8 cellular contexts compared by ENCODE assay signal in genomic region chr19:10812902-10813404, GRCh38. TPM values are rescaled to one million over a fixed set of nuclear protein-coding genes. Genes with fewer than 3 reads are reported as not detected.
DNase-seq lines count a peak whose midpoint lies in the region; ATAC-seq and TF ChIP-seq lines count a peak whose summit lies in the region.

No MANE protein-coding gene starts in this region.

- POLR2A ChIA-PET in AG04449 (lab: Yijun Ruan, JAX) (interaction anchor here (0.6 kb wide), 1 partner anchor 96 kb away, joined by 4 read pairs; no protein-coding TSS in a partner anchor), OCI-LY7 (lab: Charles Lee) (no interaction called here)

- H3K27ac ChIP-seq in OCI-LY7 (ENCODE audit: low read depth, low read length, poor library complexity, severe bottlenecking): no peak overlapping the region

- CTCF ChIA-PET in AG04449 (lab: Yijun Ruan, JAX): interaction anchor here (0.9 to 1.0 kb wide), 2 partner anchors 18 to 95 kb away, joined by 3 to 7 read pairs; partner anchors contain the start of gene DNM2
- CTCF ChIA-PET in OCI-LY7 (lab: Charles Lee; ENCODE audit: unreplicated experiment): no interaction called here

- no peak overlapping the region for H3K4me2 ChIP-seq in OCI-LY7 (ENCODE audit: low read length)

- H3K4me1 ChIP-seq in OCI-LY7 (ENCODE audit: insufficient read depth, low read length, poor library complexity, severe bottlenecking): no peaks in the 10 kb centered on the region

- peak overlapping the region; percentile 83 for H3K27ac Mint-ChIP-seq in activated naive CD8-positive, alpha-beta T cell

- H3K4me1 Mint-ChIP-seq in activated naive CD8-positive, alpha-beta T cell (ENCODE audit: low read depth): peaks cover 16% of the 10 kb centered on the region

- no peaks in the 10 kb centered on the region for H3K27me3 Mint-ChIP-seq in activated naive CD8-positive, alpha-beta T cell

- H2AFZ ChIP-seq in OCI-LY7 (ENCODE audit: low read length): no peak overlapping the region

- TF ChIP-seq CTCF in AG04449 (IDR thresholded peaks at IDR 0.05; ENCODE audit: insufficient read depth, low read length, missing control alignments): peak; percentile 11
- no peak for TF ChIP-seq CTCF in OCI-LY7 (conservative IDR thresholded peaks at IDR 0.05; ENCODE audit: low read length)

- no peaks in the 10 kb centered on the region for H3K9me3 ChIP-seq in OCI-LY7 (ENCODE audit: low read length)

- H3K4me3 ChIP-seq in AG04449 (ENCODE audit: low read depth, low read length) (no peak overlapping the region; the same call in 1 of the 2 replicates), OCI-LY7 (ENCODE audit: low read depth, low read length, poor library complexity, severe bottlenecking) (no peak overlapping the region)

- DNase-seq in AG04449 (ENCODE audit: low read depth, low spot score): peak; percentile 81
- DNase-seq in HUDEP-2 (lab: John Stamatoyannopoulos, UW; ENCODE audit: unreplicated experiment in 76 of 76): peak in 66 of 76 experiments; percentile 17 to 85 (median 56)
- DNase-seq in left ventricle myocardium superior: no peak
- DNase-seq in stimulated activated CD8-positive, alpha-beta memory T cell treated with anti-CD3 and anti-CD28 coated beads, Interleukin-2, amount 100 ng/mL, for 48 hours (ENCODE audit: low read depth in 2 of 2): peak; percentile 27 to 39
- no peak for DNase-seq in NCI-H1694 (lab: John Stamatoyannopoulos, UW)
- no peak for DNase-seq in OCI-LY7 (ENCODE audit: low spot score)

- no peak overlapping the region for H3K4me3 Mint-ChIP-seq in activated naive CD8-positive, alpha-beta T cell

- H3K9me2 ChIP-seq in OCI-LY7 (ENCODE audit: insufficient read depth, low read length): no peaks in the 10 kb centered on the region

- H3K79me2 ChIP-seq in OCI-LY7 (ENCODE audit: insufficient read depth, low read depth, low read length): no peaks in the 10 kb centered on the region

- no TSS peak for BruUV-seq in OCI-LY7 (replicated peaks; lab: Mats Ljungman, UMichigan)

- H3K9me3 Mint-ChIP-seq in activated naive CD8-positive, alpha-beta T cell (ENCODE audit: low read depth): no peaks in the 10 kb centered on the region

- ATAC-seq in left ventricle myocardium superior: peak; percentile 42
- ATAC-seq in GM21529 (IDR thresholded peaks at IDR 0.05; ENCODE audit: unreplicated experiment): no peak

- intact Hi-C loops in left ventricle myocardium superior (cut with micrococcal nuclease): no loop called here
- intact Hi-C loops in OCI-LY7 (cut with micrococcal nuclease; ENCODE audit: unreplicated experiment): no loop called here

- peaks cover 28% of the 10 kb centered on the region for H3K36me3 ChIP-seq in OCI-LY7 (ENCODE audit: insufficient read depth, low read length)

- no peaks in the 10 kb centered on the region for H4K20me1 ChIP-seq in OCI-LY7 (ENCODE audit: insufficient read depth, low read length)

- H3K36me3 Mint-ChIP-seq in activated naive CD8-positive, alpha-beta T cell: peaks cover 2% of the 10 kb centered on the region

RNA-seq across cellular contexts. Expression of gene TMED1, which starts 23.1 kb away (rescaled TPM):
- total RNA-seq in left ventricle myocardium superior (29.8 TPM), OCI-LY7 (2022) (13.2 and 13.7 TPM in 2 replicates)
- total RNA-seq in OCI-LY7 (2014; rRNA removed; shearing (Covaris generic)): 20.8 and 22.5 TPM in 2 replicates

RNA-seq across cellular contexts. Expression of gene C19orf38, which starts 35.3 kb away (rescaled TPM):
- 0.62 TPM for total RNA-seq in left ventricle myocardium superior
- 4.2 and 5.2 TPM in 2 replicates for total RNA-seq in OCI-LY7 (2014; rRNA removed; shearing (Covaris generic))
- total RNA-seq in OCI-LY7 (2022): 4.9 and 7.5 TPM in 2 replicates

RNA-seq across cellular contexts. Expression of gene CARM1, which starts 58.4 kb away (rescaled TPM):
- total RNA-seq in left ventricle myocardium superior: 32.5 TPM
- total RNA-seq in OCI-LY7 (2014; rRNA removed; shearing (Covaris generic)): 35.1 and 41.2 TPM in 2 replicates
- total RNA-seq in OCI-LY7 (2022): 107 and 108 TPM in 2 replicates

Comparison
In these comparisons a context has a peak if more than half of its experiments do, and no peak if none do; other contexts are left out.
1. DNase-seq: peak in AG04449 (single experiment), HUDEP-2 (66 of 76) and stimulated activated CD8-positive, alpha-beta memory T cell treated with anti-CD3 and anti-CD28 coated beads, Interleukin-2, amount 100 ng/mL, for 48 hours (2 of 2); none in left ventricle myocardium superior (single experiment), NCI-H1694 (single experiment) and OCI-LY7 (single experiment).